In genomic region chr13:110475550-110476219, GRCh38 we compare ENCODE assay signal across 20 cellular contexts.
DNase-seq lines count a peak whose midpoint lies in the region; ATAC-seq, FAIRE-seq and TF ChIP-seq lines count a peak whose summit lies in the region.
"Had no signal": no experiment of that assay in that cellular context is flagged by ENCODE, and none has a peak within 500 bp of the region (broad histone marks: within the 10 kb centered on the region; RNA-seq: fewer than 3 reads in every experiment).

No MANE protein-coding gene starts in this region.

- no peak overlapping the region for H3K4me3 ChIP-seq in K562
- peak overlapping the region in 3 of 4 donors; percentile 6 to 22 (median 18) for H3K4me3 ChIP-seq in upper lobe of left lung
- H3K4me3 ChIP-seq: hepatocyte had no signal

- TF ChIP-seq CTCF in K562 (IDR thresholded peaks at IDR 0.05 in 2 of 3, conservative IDR thresholded peaks at IDR 0.05 in 1 of 3; ENCODE audit: insufficient read depth in 2 of 3, low read depth in 1 of 3, low read length in 3 of 3) (no peak), upper lobe of left lung (IDR thresholded peaks at IDR 0.05) (no peak)

- in situ Hi-C loops in K562 (cut with MboI): no loop called here

- 0 out of 2 replicates have a peak overlapping the region, but pooled peaks have one; percentile 39 for H2AFZ ChIP-seq in K562 (ENCODE audit: low read depth, low read length)
- H2AFZ ChIP-seq: hepatocyte had no signal

- DNase-seq in NCI-H146 (lab: John Stamatoyannopoulos, UW) (peak; percentile 27), NCI-H146 treated with DMSO at 0.1 percent for 48 hours (lab: John Stamatoyannopoulos, UW; ENCODE audit: unreplicated experiment) (no peak), K562 (ENCODE audit: extremely low read depth in 1 of 4, low spot score in 3 of 4) (peak in 1 of 4 experiments; percentile 16), upper lobe of left lung (peak in 1 of 2 donors; percentile 53), erythroblast (lab: John Stamatoyannopoulos, UW) (no peak), NCI-H128 (lab: John Stamatoyannopoulos, UW; ENCODE audit: unreplicated experiment) (no peak)
- no peak for DNase-seq in stimulated activated CD4-positive, alpha-beta T cell treated with anti-CD3 and anti-CD28 coated beads, Interleukin-4, amount 100 ng/mL, for 24 hours
- DNase-seq: activated CD4-positive, alpha-beta T cell treated with anti-CD3 and anti-CD28 coated beads for 36 hours; activated CD8-positive, alpha-beta memory T cell treated with anti-CD3 and anti-CD28 coated beads, Interleukin-2, amount 10 ng/mL, durations not matched to agents 7 days and 5 days; activated naive CD8-positive, alpha-beta T cell treated with anti-CD3 and anti-CD28 coated beads for 36 hours; DMS 273 treated with DMSO at 0.1 percent for 48 hours; H7; MM.1S; naive thymus-derived CD4-positive, alpha-beta T cell; stimulated activated CD4-positive, alpha-beta T cell treated with anti-CD3 and anti-CD28 coated beads, Interleukin-1b, Interleukin-23, amount 100 ng/mL, for 48 hours; stimulated activated naive CD8-positive, alpha-beta T cell treated with anti-CD3 and anti-CD28 coated beads, Interleukin-15, amount 100 ng/mL, for 72 hours had no signal

- POLR2A ChIA-PET in K562 (lab: Yijun Ruan, JAX): no interaction called here

- H3K9ac ChIP-seq in K562 (ENCODE audit: insufficient read depth in 1 of 2, low read depth in 2 of 2, low read length in 2 of 2): peak overlapping the region in 1 of 2 experiments; percentile 59; a peak in 2 of 4 replicates

- 23% methylated on average over 10 of the region's 18 CpGs for WGBS in K562 (ENCODE audit: insufficient coverage, low coverage, missing lambda C conversion rate)
- WGBS in upper lobe of left lung, 2 donors: 65 to 80% methylated on average over 18 of the region's 18 CpGs

- H3K79me2 ChIP-seq in K562 (ENCODE audit: control insufficient read depth, insufficient read depth, low read length): no peaks in the 10 kb centered on the region
- H3K79me2 ChIP-seq: hepatocyte had no signal

- H4K20me1 ChIP-seq in K562 (replicated peaks; ENCODE audit: control insufficient read depth, insufficient read depth, low read length): no peaks in the 10 kb centered on the region

- TF ChIP-seq POLR2A in K562 (conservative IDR thresholded peaks at IDR 0.05): no peak
- TF ChIP-seq POLR2A in upper lobe of left lung (IDR thresholded peaks at IDR 0.05): no peak
- TF ChIP-seq POLR2A in erythroblast (IDR thresholded peaks at IDR 0.05; ENCODE audit: low read length): no peak

- intact Hi-C loops in K562 (cut with micrococcal nuclease): no loop called here

- TF ChIP-seq RAD21 in K562 (CRISPR knock-in tag; conservative IDR thresholded peaks at IDR 0.05 in 1 of 2, IDR thresholded peaks at IDR 0.05 in 1 of 2): no peak

- H3K9me3 ChIP-seq in K562 (replicated peaks; ENCODE audit: control insufficient read depth, insufficient read depth, low read depth, low read length): no peaks in the 10 kb centered on the region
- H3K9me3 ChIP-seq in upper lobe of left lung: no peaks in the 10 kb centered on the region

- H3K27ac ChIP-seq in K562 (ENCODE audit: extremely low read depth, low read depth, low read length) (no peak overlapping the region), upper lobe of left lung (peak overlapping the region in 1 of 4 donors; percentile 53)
- H3K27ac ChIP-seq: hepatocyte, HL-60 had no signal

- H3K36me3 ChIP-seq in K562 (ENCODE audit: control insufficient read depth, insufficient read depth, low read length) (no peaks in the 10 kb centered on the region), upper lobe of left lung (peaks cover 0 to 96% (median 38%) of the 10 kb centered on the region in 4 donors)

- no peak for FAIRE-seq in K562 (lab: Jason Lieb, UNC)

- TF ChIP-seq EP300 in K562 (IDR thresholded peaks at IDR 0.05; ENCODE audit: low read length): no peak
- no peak for TF ChIP-seq EP300 in upper lobe of left lung (IDR thresholded peaks at IDR 0.05)

- peaks cover 0 to 8% of the 10 kb centered on the region in 2 experiments; a peak in 2 of 5 replicates for H3K27me3 ChIP-seq in K562 (ENCODE audit: control insufficient read depth in 2 of 2, insufficient read depth in 2 of 2, low read length in 2 of 2)
- H3K27me3 ChIP-seq in upper lobe of left lung: no peaks in the 10 kb centered on the region
- H3K27me3 ChIP-seq: hepatocyte had no signal

- no peaks in the 10 kb centered on the region for H3K9me1 ChIP-seq in K562 (ENCODE audit: control insufficient read depth, insufficient read depth, low read length)

- BruUV-seq in K562 (replicated peaks; lab: Mats Ljungman, UMichigan): no TSS peak

- ATAC-seq in HG03025 (IDR thresholded peaks at IDR 0.05; ENCODE audit: low FRiP score, unreplicated experiment): peak; percentile 40
- peak; percentile 68 for ATAC-seq in K562
- ATAC-seq in upper lobe of left lung (ENCODE audit: low FRiP score in 2 of 2): peak in 1 of 2 donors; percentile 35
- ATAC-seq: activated CD4-positive, alpha-beta T cell treated with anti-CD3 and anti-CD28 coated beads for 36 hours; activated CD8-positive, alpha-beta memory T cell treated with anti-CD3 and anti-CD28 coated beads, Interleukin-2, amount 10 ng/mL, durations not matched to agents 7 days and 5 days; activated T-helper 17 cell treated with anti-CD3 and anti-CD28 coated beads, Interleukin-2, amount 50 U/mL, for 72 hours; naive thymus-derived CD4-positive, alpha-beta T cell; stimulated activated naive CD8-positive, alpha-beta T cell treated with anti-CD3 and anti-CD28 coated beads, Interleukin-15, amount 100 ng/mL, for 72 hours had no signal

- H3K4me2 ChIP-seq in K562 (ENCODE audit: insufficient read depth, low read length): peak overlapping the region; percentile 46; the same call in 1 of the 2 replicates
- H3K4me2 ChIP-seq: hepatocyte had no signal

- H3K4me1 ChIP-seq in K562 (replicated peaks in 1 of 2; ENCODE audit: control insufficient read depth in 2 of 2, insufficient read depth in 2 of 2, low read length in 2 of 2): peaks cover 26 to 54% of the 10 kb centered on the region in 2 experiments
- peaks cover 0 to 17% (median 7%) of the 10 kb centered on the region in 4 donors for H3K4me1 ChIP-seq in upper lobe of left lung

- CTCF ChIA-PET in K562 (lab: Yijun Ruan, JAX; ENCODE audit: low intra/inter-chr PET ratio): no interaction called here

TF ChIP-seq in K562, 482 proteins besides CTCF, POLR2A, EP300 and RAD21 (continues in another document):
- TF ChIP-seq ZNF780A (CRISPR knock-in tag; IDR thresholded peaks at IDR 0.05) (no peak), NR2C1 (IDR thresholded peaks at IDR 0.05) (no peak), NR2C1 (tag; IDR thresholded peaks at IDR 0.05) (no peak), FOS (IDR thresholded peaks at IDR 0.05; ENCODE audit: extremely low read depth, insufficient read length) (no peak), PREB (CRISPR knock-in tag; IDR thresholded peaks at IDR 0.05) (no peak)
- TF ChIP-seq, protein P1, sequence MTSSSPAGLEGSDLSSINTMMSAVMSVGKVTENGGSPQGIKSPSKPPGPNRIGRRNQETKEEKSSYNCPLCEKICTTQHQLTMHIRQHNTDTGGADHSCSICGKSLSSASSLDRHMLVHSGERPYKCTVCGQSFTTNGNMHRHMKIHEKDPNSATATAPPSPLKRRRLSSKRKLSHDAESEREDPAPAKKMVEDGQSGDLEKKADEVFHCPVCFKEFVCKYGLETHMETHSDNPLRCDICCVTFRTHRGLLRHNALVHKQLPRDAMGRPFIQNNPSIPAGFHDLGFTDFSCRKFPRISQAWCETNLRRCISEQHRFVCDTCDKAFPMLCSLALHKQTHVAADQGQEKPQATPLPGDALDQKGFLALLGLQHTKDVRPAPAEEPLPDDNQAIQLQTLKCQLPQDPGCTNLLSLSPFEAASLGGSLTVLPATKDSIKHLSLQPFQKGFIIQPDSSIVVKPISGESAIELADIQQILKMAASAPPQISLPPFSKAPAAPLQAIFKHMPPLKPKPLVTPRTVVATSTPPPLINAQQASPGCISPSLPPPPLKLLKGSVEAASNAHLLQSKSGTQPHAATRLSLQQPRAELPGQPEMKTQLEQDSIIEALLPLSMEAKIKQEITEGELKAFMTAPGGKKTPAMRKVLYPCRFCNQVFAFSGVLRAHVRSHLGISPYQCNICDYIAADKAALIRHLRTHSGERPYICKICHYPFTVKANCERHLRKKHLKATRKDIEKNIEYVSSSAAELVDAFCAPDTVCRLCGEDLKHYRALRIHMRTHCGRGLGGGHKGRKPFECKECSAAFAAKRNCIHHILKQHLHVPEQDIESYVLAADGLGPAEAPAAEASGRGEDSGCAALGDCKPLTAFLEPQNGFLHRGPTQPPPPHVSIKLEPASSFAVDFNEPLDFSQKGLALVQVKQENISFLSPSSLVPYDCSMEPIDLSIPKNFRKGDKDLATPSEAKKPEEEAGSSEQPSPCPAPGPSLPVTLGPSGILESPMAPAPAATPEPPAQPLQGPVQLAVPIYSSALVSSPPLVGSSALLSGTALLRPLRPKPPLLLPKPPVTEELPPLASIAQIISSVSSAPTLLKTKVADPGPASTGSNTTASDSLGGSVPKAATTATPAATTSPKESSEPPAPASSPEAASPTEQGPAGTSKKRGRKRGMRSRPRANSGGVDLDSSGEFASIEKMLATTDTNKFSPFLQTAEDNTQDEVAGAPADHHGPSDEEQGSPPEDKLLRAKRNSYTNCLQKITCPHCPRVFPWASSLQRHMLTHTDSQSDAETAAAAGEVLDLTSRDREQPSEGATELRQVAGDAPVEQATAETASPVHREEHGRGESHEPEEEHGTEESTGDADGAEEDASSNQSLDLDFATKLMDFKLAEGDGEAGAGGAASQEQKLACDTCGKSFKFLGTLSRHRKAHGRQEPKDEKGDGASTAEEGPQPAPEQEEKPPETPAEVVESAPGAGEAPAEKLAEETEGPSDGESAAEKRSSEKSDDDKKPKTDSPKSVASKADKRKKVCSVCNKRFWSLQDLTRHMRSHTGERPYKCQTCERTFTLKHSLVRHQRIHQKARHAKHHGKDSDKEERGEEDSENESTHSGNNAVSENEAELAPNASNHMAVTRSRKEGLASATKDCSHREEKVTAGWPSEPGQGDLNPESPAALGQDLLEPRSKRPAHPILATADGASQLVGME (CRISPR knock-in tag; IDR thresholded peaks at IDR 0.05): no peak
- TF ChIP-seq, protein P2, sequence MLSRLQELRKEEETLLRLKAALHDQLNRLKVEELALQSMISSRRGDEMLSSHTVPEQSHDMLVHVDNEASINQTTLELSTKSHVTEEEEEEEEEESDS (CRISPR knock-in tag; IDR thresholded peaks at IDR 0.05): no peak
